7 cellular contexts compared by ENCODE assay signal in the genomic region with DNA sequence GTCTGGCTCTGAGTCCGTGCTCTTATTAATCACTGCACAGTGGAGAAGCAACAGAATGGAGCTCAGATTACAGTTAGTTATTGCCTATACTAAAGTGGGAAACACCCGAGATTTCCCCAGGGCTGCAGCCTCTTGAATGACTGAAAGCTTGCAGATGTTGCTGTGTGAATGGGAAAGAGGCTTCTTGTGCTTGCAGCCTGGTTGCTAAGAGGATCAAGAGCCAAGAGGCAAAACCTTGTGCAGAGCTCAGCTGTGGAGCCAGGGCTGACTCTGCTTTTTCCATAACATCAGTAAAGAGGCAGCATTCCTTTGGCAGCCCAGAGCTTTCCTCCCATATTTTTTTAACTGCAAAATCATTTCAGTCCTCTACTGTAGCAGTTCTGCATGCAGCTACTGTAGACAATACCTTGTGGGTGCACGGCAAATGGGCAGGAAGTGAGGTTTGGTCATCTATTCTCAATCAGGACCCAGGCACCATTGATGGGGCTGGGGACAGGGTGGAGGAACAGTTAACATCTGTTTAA.
DNase-seq lines count a peak whose midpoint lies in the region; ATAC-seq, FAIRE-seq and TF ChIP-seq lines count a peak whose summit lies in the region.

No MANE protein-coding gene starts in this region.

- no peak overlapping the region for H3K27ac Mint-ChIP-seq in activated T-helper 17 cell treated with anti-CD3 and anti-CD28 coated beads, Interleukin-2, amount 50 U/mL, for 72 hours

- H3K36me3 Mint-ChIP-seq in activated T-helper 17 cell treated with anti-CD3 and anti-CD28 coated beads, Interleukin-2, amount 50 U/mL, for 72 hours (ENCODE audit: low read depth) = peaks cover 29% of the 10 kb centered on the region

- peaks cover 6% of the 10 kb centered on the region for H3K9me3 Mint-ChIP-seq in activated T-helper 17 cell treated with anti-CD3 and anti-CD28 coated beads, Interleukin-2, amount 50 U/mL, for 72 hours

- FAIRE-seq in endometrium (lab: Jason Lieb, UNC) = peak; percentile 55

- no peak for ATAC-seq in activated T-helper 17 cell treated with anti-CD3 and anti-CD28 coated beads, Interleukin-2, amount 50 U/mL, for 72 hours (replicated peaks)

- no peaks in the 10 kb centered on the region for H3K27me3 Mint-ChIP-seq in activated T-helper 17 cell treated with anti-CD3 and anti-CD28 coated beads, Interleukin-2, amount 50 U/mL, for 72 hours

- H3K4me3 Mint-ChIP-seq in activated T-helper 17 cell treated with anti-CD3 and anti-CD28 coated beads, Interleukin-2, amount 50 U/mL, for 72 hours = no peak overlapping the region

- peak; percentile 43 for DNase-seq in GM20000 (ENCODE audit: low spot score)
- peak; percentile 21 for DNase-seq in NCI-H1105 (lab: John Stamatoyannopoulos, UW)
- DNase-seq in retina = peak; percentile 15
- DNase-seq in RKO (ENCODE audit: low spot score) = no peak
- DNase-seq in activated CD4-positive, alpha-beta T cell treated with anti-CD3 and anti-CD28 coated beads for 48 hours = no peak

- TF ChIP-seq CTCF in GM20000 (IDR thresholded peaks at IDR 0.05; ENCODE audit: extremely low read depth, missing control alignments) = no peak

- H3K4me1 Mint-ChIP-seq in activated T-helper 17 cell treated with anti-CD3 and anti-CD28 coated beads, Interleukin-2, amount 50 U/mL, for 72 hours = no peaks in the 10 kb centered on the region

Comparison
In these comparisons a context has a peak if more than half of its experiments do, and no peak if none do; other contexts are left out.
1. DNase-seq: peak in GM20000 (single experiment), NCI-H1105 (single experiment) and retina (single experiment); none in RKO (single experiment) and activated CD4-positive, alpha-beta T cell treated with anti-CD3 and anti-CD28 coated beads for 48 hours (single experiment).